Comparison of ENCODE assay signal across 23 cellular contexts in the genomic region with DNA sequence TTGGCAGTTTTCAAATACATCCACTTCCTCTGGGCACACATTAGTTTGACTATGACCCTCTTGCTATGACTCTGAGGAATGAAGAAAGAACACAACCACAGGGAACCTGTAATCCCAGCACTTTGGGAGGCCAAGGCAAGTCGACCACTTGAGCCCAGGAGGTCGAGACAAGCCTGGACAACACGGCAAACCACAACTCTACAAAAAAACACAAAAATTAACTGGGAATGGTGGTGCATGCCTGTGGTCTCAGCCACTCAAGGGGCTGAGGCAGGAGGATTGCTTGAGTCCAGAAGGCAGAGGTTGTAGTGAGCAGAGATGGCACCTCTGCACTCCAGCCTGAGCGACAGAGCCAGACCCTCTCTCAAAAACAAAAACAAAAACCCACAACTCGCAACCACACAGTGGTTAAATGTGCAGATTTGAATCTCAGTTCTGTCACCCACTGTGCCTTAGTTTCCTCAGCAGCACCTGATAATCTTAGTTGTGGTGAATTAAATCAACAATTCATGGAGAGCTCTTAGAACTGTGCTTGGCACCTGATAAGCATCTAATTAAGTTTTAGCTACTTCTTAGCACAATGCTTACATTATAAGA.
A peak's percentile ranks its signal among the peaks of the same experiment; 100 is the strongest.
DNase-seq lines count a peak whose midpoint lies in the region; ATAC-seq, FAIRE-seq and TF ChIP-seq lines count a peak whose summit lies in the region.
"Had no signal": no experiment of that assay in that cellular context is flagged by ENCODE, and none has a peak within 500 bp of the region (broad histone marks: within the 10 kb centered on the region; RNA-seq: fewer than 3 reads in every experiment).

No MANE protein-coding gene starts in this region.

- peak overlapping the region; percentile 30 for H3K27ac ChIP-seq in HepG2 (ENCODE audit: extremely low read length, insufficient read depth, low read length)
- H3K27ac ChIP-seq in right lobe of liver, result no peak overlapping the region
- H3K27ac ChIP-seq in astrocyte (ENCODE audit: low read depth, low read length), result peak overlapping the region; percentile 85
- H3K27ac ChIP-seq: A549, C4-2B, psoas muscle had no signal

- no peak overlapping the region for H3K4me3 Mint-ChIP-seq in astrocyte (ENCODE audit: unreplicated experiment)
- H3K4me3 Mint-ChIP-seq: activated naive CD8-positive, alpha-beta T cell treated with anti-CD3 and anti-CD28 coated beads, Interleukin-2, amount 50 U/mL, for 24 hours; central memory CD8-positive, alpha-beta T cell; mesothelial cell of epicardium; neural crest cell had no signal

- TF ChIP-seq POLR2A in HepG2 (IDR thresholded peaks at IDR 0.05; ENCODE audit: insufficient read depth in 1 of 2, low read depth in 2 of 2, low read length in 2 of 2) (no peak), right lobe of liver (IDR thresholded peaks at IDR 0.05) (no peak)

- FAIRE-seq in HepG2 (lab: Jason Lieb, UNC) (no peak), astrocyte (lab: Jason Lieb, UNC) (peak; percentile 78)
- FAIRE-seq: A549 had no signal

- no peaks in the 10 kb centered on the region for H3K27me3 Mint-ChIP-seq in astrocyte (ENCODE audit: low read depth, unreplicated experiment)

- H3K79me2 ChIP-seq in HepG2 (ENCODE audit: insufficient read depth, low read length), result no peaks in the 10 kb centered on the region
- H3K79me2 ChIP-seq in astrocyte (ENCODE audit: insufficient read depth, low read length), result peaks cover 4% of the 10 kb centered on the region

- peak overlapping the region; percentile 60 for H3K27ac Mint-ChIP-seq in astrocyte (ENCODE audit: unreplicated experiment)
- H3K27ac Mint-ChIP-seq: activated naive CD8-positive, alpha-beta T cell treated with anti-CD3 and anti-CD28 coated beads, Interleukin-2, amount 50 U/mL, for 24 hours; activated T-helper 2 cell treated with anti-CD3 and anti-CD28 coated beads, Interferon-gamma antibody, Interleukin-2, Interleukin-4, amounts not matched to agents 10 μg/mL and 5 μg/mL and 100 μg/mL, durations not matched to agents 14 hours and 24 hours and 36 hours; mesothelial cell of epicardium had no signal

- ATAC-seq in HepG2, result peak; percentile 35; the same call in 2 of the 3 replicates
- ATAC-seq in right lobe of liver, result no peak
- no peak for ATAC-seq in HG02642 (IDR thresholded peaks at IDR 0.05; ENCODE audit: poor library complexity, unreplicated experiment)
- no peak for ATAC-seq in GM19328 (IDR thresholded peaks at IDR 0.05; ENCODE audit: unreplicated experiment)
- ATAC-seq: A549; activated naive CD8-positive, alpha-beta T cell treated with anti-CD3 and anti-CD28 coated beads, Interleukin-2, amount 50 U/mL, for 24 hours had no signal

- no peaks in the 10 kb centered on the region for H3K27me3 ChIP-seq in HepG2 (ENCODE audit: control insufficient read depth in 1 of 2, insufficient read depth in 2 of 2, low read length in 2 of 2)
- no peaks in the 10 kb centered on the region for H3K27me3 ChIP-seq in right lobe of liver
- no peaks in the 10 kb centered on the region for H3K27me3 ChIP-seq in astrocyte (ENCODE audit: insufficient read depth, low read length)

- TF ChIP-seq RAD21 in HepG2 (CRISPR knock-in tag; IDR thresholded peaks at IDR 0.05), result no peak

- H3K36me3 Mint-ChIP-seq in astrocyte (ENCODE audit: low read depth, unreplicated experiment), result peaks cover 32% of the 10 kb centered on the region

- H3K9me3 Mint-ChIP-seq in astrocyte (ENCODE audit: unreplicated experiment), result peaks cover 12% of the 10 kb centered on the region
- H3K9me3 Mint-ChIP-seq: activated T-helper 2 cell treated with anti-CD3 and anti-CD28 coated beads, Interferon-gamma antibody, Interleukin-2, Interleukin-4, amounts not matched to agents 10 μg/mL and 5 μg/mL and 100 μg/mL, durations not matched to agents 14 hours and 24 hours and 36 hours; central memory CD8-positive, alpha-beta T cell had no signal

- in situ Hi-C loops in HepG2 (cut with HindIII; ENCODE audit: extremely low pct_ligation_motif_present, low pct_unique_long_range_greater_than_20kb), result no loop called here

- H4K20me1 ChIP-seq in HepG2 (ENCODE audit: insufficient read depth, low read length), result no peaks in the 10 kb centered on the region
- H4K20me1 ChIP-seq in astrocyte (ENCODE audit: insufficient read depth, low read length), result no peaks in the 10 kb centered on the region

- peaks cover 41% of the 10 kb centered on the region for H3K4me1 Mint-ChIP-seq in astrocyte (ENCODE audit: low read depth, unreplicated experiment)
- H3K4me1 Mint-ChIP-seq: activated naive CD8-positive, alpha-beta T cell treated with anti-CD3 and anti-CD28 coated beads, Interleukin-2, amount 50 U/mL, for 24 hours; central memory CD8-positive, alpha-beta T cell had no signal

- no TSS peak for BruUV-seq in HepG2 (replicated peaks; lab: Mats Ljungman, UMichigan)

- DNase-seq in HepG2 (ENCODE audit: low spot score), result no peak
- no peak for DNase-seq in right lobe of liver
- peak; percentile 88 for DNase-seq in astrocyte (ENCODE audit: low read depth)
- peak; percentile 38 for DNase-seq in islet precursor cell
- DNase-seq in DMS153 treated with DMSO at 0.1 percent for 48 hours (lab: John Stamatoyannopoulos, UW; ENCODE audit: unreplicated experiment), result no peak
- DNase-seq in activated CD8-positive, alpha-beta memory T cell treated with anti-CD3 and anti-CD28 coated beads for 24 hours, result no peak
- DNase-seq: activated CD4-positive, alpha-beta T cell treated with anti-CD3 and anti-CD28 coated beads for 1 hour; activated naive CD8-positive, alpha-beta T cell treated with anti-CD3 and anti-CD28 coated beads, Interleukin-2, amount 50 U/mL, for 24 hours; DMS153; effector CD8-positive, alpha-beta T cell; GOT3; left cardiac atrium; NCI-H1092 treated with DMSO at 0.1 percent for 48 hours; psoas muscle; T-helper 9 cell had no signal

- CTCF ChIA-PET in HepG2 (lab: Yijun Ruan, JAX; ENCODE audit: low intra/inter-chr PET ratio, low total read pairs), result no interaction called here

- H3K4me2 ChIP-seq in HepG2 (ENCODE audit: low read depth, low read length), result peak overlapping the region; percentile 33; the same call in 1 of the 2 replicates
- peak overlapping the region; percentile 66 for H3K4me2 ChIP-seq in astrocyte (ENCODE audit: low read length)
- H3K4me2 ChIP-seq: A549 had no signal

- TF ChIP-seq EP300 in HepG2 (IDR thresholded peaks at IDR 0.05; ENCODE audit: low read depth in 2 of 2, low read length in 2 of 2) (no peak), HepG2 (CRISPR knock-in tag; IDR thresholded peaks at IDR 0.05; ENCODE audit: borderline replicate concordance) (no peak)

- intact Hi-C loops in HepG2 (cut with micrococcal nuclease; ENCODE audit: unreplicated experiment), result no loop called here
- intact Hi-C loops in right lobe of liver (cut with DNase I), result no loop called here

- 66% methylated on average over 5 of the region's 5 CpGs for WGBS in HepG2 (ENCODE audit: low lambda C conversion rate)
- 70% methylated on average over 5 of the region's 5 CpGs for WGBS in right lobe of liver (ENCODE audit: insufficient coverage, low coverage, low lambda C conversion rate, missing lambda C conversion rate)

- H2AFZ ChIP-seq in HepG2 (ENCODE audit: low read length), result no peak overlapping the region
- H2AFZ ChIP-seq in astrocyte (ENCODE audit: low read depth, low read length), result no peak overlapping the region

- H3K4me1 ChIP-seq in HepG2 (ENCODE audit: insufficient read depth, low read length) (peaks cover 36% of the 10 kb centered on the region), right lobe of liver (no peaks in the 10 kb centered on the region), astrocyte (ENCODE audit: insufficient read depth, low read length) (peaks cover 52% of the 10 kb centered on the region)
- H3K4me1 ChIP-seq: psoas muscle had no signal

- POLR2A ChIA-PET in HepG2 (lab: Yijun Ruan, JAX), result interaction anchor here (0.7 to 1.5 kb wide), 5 partner anchors 10 to 68 kb away, joined by 3 to 18 read pairs (median 6); no protein-coding TSS in a partner anchor

- no peaks in the 10 kb centered on the region for H3K9me3 ChIP-seq in HepG2 (ENCODE audit: low read length)
- no peaks in the 10 kb centered on the region for H3K9me3 ChIP-seq in right lobe of liver
- H3K9me3 ChIP-seq in astrocyte (ENCODE audit: insufficient read depth, low read depth, low read length), result peaks cover 4% of the 10 kb centered on the region
- H3K9me3 ChIP-seq: psoas muscle had no signal

- no peak overlapping the region for H3K9ac ChIP-seq in HepG2 (ENCODE audit: insufficient read depth, low read depth, low read length)
- H3K9ac ChIP-seq in astrocyte (ENCODE audit: low read length), result peak overlapping the region; percentile 51

- H3K4me3 ChIP-seq in HepG2 (replicated peaks in 1 of 3; ENCODE audit: insufficient read depth in 1 of 3, low read depth in 2 of 3, low read length in 3 of 3), result no peak overlapping the region
- H3K4me3 ChIP-seq in right lobe of liver, result no peak overlapping the region
- no peak overlapping the region for H3K4me3 ChIP-seq in astrocyte (ENCODE audit: insufficient read depth, low read depth, low read length)
- H3K4me3 ChIP-seq: A549, psoas muscle had no signal

- TF ChIP-seq CTCF in HepG2 (CRISPR knock-in tag; IDR thresholded peaks at IDR 0.05) (no peak), right lobe of liver (IDR thresholded peaks at IDR 0.05) (no peak), astrocyte (IDR thresholded peaks at IDR 0.05; ENCODE audit: insufficient read depth, low read depth, low read length) (no peak)

- H3K36me3 ChIP-seq in HepG2 (replicated peaks in 1 of 2; ENCODE audit: control insufficient read depth in 1 of 2, insufficient read depth in 2 of 2, low read length in 2 of 2), result no peaks in the 10 kb centered on the region
- H3K36me3 ChIP-seq in right lobe of liver, result no peaks in the 10 kb centered on the region
- H3K36me3 ChIP-seq in astrocyte (ENCODE audit: insufficient read depth, low read length), result peaks cover 12% of the 10 kb centered on the region

TF ChIP-seq in HepG2, 621 proteins besides CTCF, POLR2A, EP300 and RAD21 (continues in another document):
- TF ChIP-seq ZNF629 (CRISPR knock-in tag; conservative IDR thresholded peaks at IDR 0.05), result no peak
- TF ChIP-seq KLF13 (CRISPR knock-in tag; IDR thresholded peaks at IDR 0.05), result no peak
- TF ChIP-seq NAIF1 (CRISPR knock-in tag; IDR thresholded peaks at IDR 0.05; ENCODE audit: borderline replicate concordance), result no peak
- TF ChIP-seq STAT5B (CRISPR knock-in tag; IDR thresholded peaks at IDR 0.05), result no peak

Comparison
In these comparisons a context has a peak if more than half of its experiments do, and no peak if none do; other contexts are left out.
1. H3K27ac ChIP-seq: peak in HepG2 (single experiment) and astrocyte (single experiment); none in right lobe of liver (0 of 3).
2. DNase-seq: peak in astrocyte (single experiment) and islet precursor cell (single experiment); none in HepG2 (single experiment), right lobe of liver (0 of 3), DMS153 treated with DMSO at 0.1 percent for 48 hours (single experiment) and activated CD8-positive, alpha-beta memory T cell treated with anti-CD3 and anti-CD28 coated beads for 24 hours (single experiment).